ENCODE assay signal across 17 cellular contexts in genomic region chr13:25733061-25733491, GRCh38.
A peak's percentile ranks its signal among the peaks of the same experiment; 100 is the strongest.
DNase-seq lines count a peak whose midpoint lies in the region; ATAC-seq and TF ChIP-seq lines count a peak whose summit lies in the region.
"Had no signal": no experiment of that assay in that cellular context is flagged by ENCODE, and none has a peak within 500 bp of the region (broad histone marks: within the 10 kb centered on the region; RNA-seq: fewer than 3 reads in every experiment).

No MANE protein-coding gene starts in this region.

- no peaks in the 10 kb centered on the region for H3K36me3 Mint-ChIP-seq in effector memory CD8-positive, alpha-beta T cell (ENCODE audit: insufficient read depth)
- H3K36me3 Mint-ChIP-seq: naive B cell had no signal

- H3K27me3 Mint-ChIP-seq in effector memory CD8-positive, alpha-beta T cell = peaks cover 10 to 13% of the 10 kb centered on the region in 2 donors

- H3F3A ChIP-seq in Loucy (ENCODE audit: low read depth) = no peaks in the 10 kb centered on the region; the same call in 1 of the 2 replicates

- no peaks in the 10 kb centered on the region for H3K9me3 ChIP-seq in Loucy (ENCODE audit: insufficient read depth, low read depth, low read length)
- H3K9me3 ChIP-seq in mucosa of descending colon = no peaks in the 10 kb centered on the region
- H3K9me3 ChIP-seq: left ventricle myocardium inferior had no signal

- no peak overlapping the region for H3K27ac Mint-ChIP-seq in effector memory CD8-positive, alpha-beta T cell
- H3K27ac Mint-ChIP-seq: activated CD8-positive, alpha-beta T cell treated with anti-CD3 and anti-CD28 coated beads, Interleukin-2, amount 10 ng/mL, durations not matched to agents 7 days and 5 days; activated naive CD8-positive, alpha-beta T cell treated with anti-CD3 and anti-CD28 coated beads, Interleukin-2, amount 50 U/mL, for 24 hours; naive B cell had no signal

- peak overlapping the region; percentile 47 for H3K4me2 ChIP-seq in Loucy (ENCODE audit: low read depth, low read length, poor library complexity, severe bottlenecking)

- TF ChIP-seq CTCF in AG10803 (conservative IDR thresholded peaks at IDR 0.05; ENCODE audit: low read length) (no peak), Loucy (conservative IDR thresholded peaks at IDR 0.05; ENCODE audit: low read length) (no peak), astrocyte of the spinal cord (IDR thresholded peaks at IDR 0.05; ENCODE audit: low read depth, low read length) (no peak), mucosa of descending colon (IDR thresholded peaks at IDR 0.05) (no peak)

- DNase-seq in AG10803 (ENCODE audit: low read depth) (peak; percentile 19), astrocyte of the spinal cord (ENCODE audit: low read depth, low spot score) (peak; percentile 89), kidney tubule cell (ENCODE audit: low spot score) (peak; percentile 88), mucosa of descending colon (no peak), SHP77 (lab: John Stamatoyannopoulos, UW) (no peak), cardiac septum (ENCODE audit: low spot score) (no peak)
- DNase-seq in effector memory CD8-positive, alpha-beta T cell = no peak
- DNase-seq: activated CD8-positive, alpha-beta T cell treated with anti-CD3 and anti-CD28 coated beads, Interleukin-2, amount 10 ng/mL, durations not matched to agents 7 days and 5 days; activated naive CD8-positive, alpha-beta T cell treated with anti-CD3 and anti-CD28 coated beads, Interleukin-2, amount 50 U/mL, for 24 hours; KG1; left ventricle myocardium inferior; naive B cell; NCI-H146; NCI-H510A had no signal

- no peak for ATAC-seq in mucosa of descending colon
- no peak for ATAC-seq in effector memory CD8-positive, alpha-beta T cell (replicated peaks)
- ATAC-seq: activated CD8-positive, alpha-beta T cell treated with anti-CD3 and anti-CD28 coated beads, Interleukin-2, amount 10 ng/mL, durations not matched to agents 7 days and 5 days; activated naive CD8-positive, alpha-beta T cell treated with anti-CD3 and anti-CD28 coated beads, Interleukin-2, amount 50 U/mL, for 24 hours; esophagus mucosa had no signal

- no peak overlapping the region for H3K4me3 Mint-ChIP-seq in effector memory CD8-positive, alpha-beta T cell
- H3K4me3 Mint-ChIP-seq: activated CD8-positive, alpha-beta T cell treated with anti-CD3 and anti-CD28 coated beads, Interleukin-2, amount 10 ng/mL, durations not matched to agents 7 days and 5 days; activated naive CD8-positive, alpha-beta T cell treated with anti-CD3 and anti-CD28 coated beads, Interleukin-2, amount 50 U/mL, for 24 hours; naive B cell had no signal

- intact Hi-C loops in mucosa of descending colon (cut with DNase I, micrococcal nuclease) (no loop called here), cardiac septum (cut with DNase I) (no loop called here)

- no peaks in the 10 kb centered on the region for H3K9me2 ChIP-seq in Loucy (replicated peaks; ENCODE audit: low read depth, low read length)

- H3K36me3 ChIP-seq in Loucy (ENCODE audit: insufficient read depth, low read length) (no peaks in the 10 kb centered on the region), mucosa of descending colon (ENCODE audit: low read depth) (no peaks in the 10 kb centered on the region)
- H3K36me3 ChIP-seq: left ventricle myocardium inferior had no signal

- no peaks in the 10 kb centered on the region for H3K79me2 ChIP-seq in Loucy (ENCODE audit: insufficient read depth, low read length)

- H3K4me3 ChIP-seq in AG10803 (ENCODE audit: low read length) = no peak overlapping the region
- peak overlapping the region; percentile 2 for H3K4me3 ChIP-seq in Loucy (ENCODE audit: low read length, poor library complexity, severe bottlenecking)
- H3K4me3 ChIP-seq in astrocyte of the spinal cord (ENCODE audit: low read depth, low read length) = no peak overlapping the region
- H3K4me3 ChIP-seq in mucosa of descending colon = no peak overlapping the region
- H3K4me3 ChIP-seq: coronary artery, left ventricle myocardium inferior had no signal

- H3K4me1 Mint-ChIP-seq in effector memory CD8-positive, alpha-beta T cell (ENCODE audit: low read depth in 2 of 2) = peaks cover 0 to 4% of the 10 kb centered on the region in 2 donors
- H3K4me1 Mint-ChIP-seq: naive B cell had no signal

- no peaks in the 10 kb centered on the region for H4K20me1 ChIP-seq in Loucy (ENCODE audit: insufficient read depth, low read length, poor library complexity, severe bottlenecking)

- no peak overlapping the region for H2AFZ ChIP-seq in Loucy (ENCODE audit: low read length)

- H3K4me1 ChIP-seq in Loucy (ENCODE audit: insufficient read depth, low read length, poor library complexity, severe bottlenecking) (peaks cover 40% of the 10 kb centered on the region), mucosa of descending colon (ENCODE audit: low read depth) (no peaks in the 10 kb centered on the region)
- H3K4me1 ChIP-seq: left ventricle myocardium inferior had no signal

- no peaks in the 10 kb centered on the region for H3K9me3 Mint-ChIP-seq in effector memory CD8-positive, alpha-beta T cell
- H3K9me3 Mint-ChIP-seq: activated naive CD8-positive, alpha-beta T cell treated with anti-CD3 and anti-CD28 coated beads, Interleukin-2, amount 50 U/mL, for 24 hours had no signal

- H3K27me3 ChIP-seq in Loucy (ENCODE audit: insufficient read depth, low read length, poor library complexity, severe bottlenecking) = no peaks in the 10 kb centered on the region

- H3K9ac ChIP-seq in Loucy (ENCODE audit: low read depth, low read length, poor library complexity, severe bottlenecking) = peak overlapping the region; percentile 35

- in situ Hi-C loops in astrocyte of the spinal cord (cut with HindIII; ENCODE audit: low sequenced_read_pairs) = no loop called here

Comparison
In these comparisons a context has a peak if more than half of its experiments do, and no peak if none do; other contexts are left out.
1. DNase-seq: peak in AG10803 (single experiment), astrocyte of the spinal cord (single experiment) and kidney tubule cell (single experiment); none in mucosa of descending colon (0 of 3), SHP77 (0 of 2), effector memory CD8-positive, alpha-beta T cell (0 of 3) and cardiac septum (single experiment).